In the genomic region with DNA sequence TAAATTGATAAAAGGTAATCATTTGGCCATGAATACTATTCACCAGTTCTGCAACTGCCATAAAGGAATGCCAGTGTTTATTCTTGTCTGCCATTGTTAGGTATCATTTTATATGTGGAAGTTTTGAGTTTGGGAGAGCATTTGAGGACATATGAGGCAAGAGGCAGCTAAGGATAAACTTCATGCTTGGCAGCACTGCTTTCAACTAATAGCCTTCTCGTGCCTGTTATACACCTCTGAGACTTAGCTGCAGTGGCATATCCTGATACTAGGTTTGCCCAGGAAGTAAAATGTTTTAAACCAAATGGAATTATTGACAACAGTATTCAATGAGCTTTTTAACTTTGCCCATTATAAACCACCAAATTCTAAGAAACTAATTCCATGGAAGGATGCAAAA, we compare ENCODE assay signal across 22 cellular contexts.
DNase-seq lines count a peak whose midpoint lies in the region; ATAC-seq and TF ChIP-seq lines count a peak whose summit lies in the region.
"Had no signal": no experiment of that assay in that cellular context is flagged by ENCODE, and none has a peak within 500 bp of the region (broad histone marks: within the 10 kb centered on the region; RNA-seq: fewer than 3 reads in every experiment).

No MANE protein-coding gene starts in this region.

- DNase-seq in esophagus muscularis mucosa (ENCODE audit: extremely low spot score) (no peak), iPS-NIHi7 (ENCODE audit: extremely low spot score) (no peak), activated gamma-delta T cell treated with Interleukin-2 at 50 U/mL for 16 hours (no peak)
- DNase-seq: CD8-positive, alpha-beta memory T cell; DMS 273 treated with DMSO at 0.1 percent for 48 hours; DMS79; EL; GDM1; GOT3; KBM-7; NCI-H1105; NCI-H1436 treated with DMSO at 0.1 percent for 48 hours; NCI-H187 treated with DMSO at 0.1 percent for 48 hours; NCI-H446; NCI-H524 treated with DMSO at 0.1 percent for 48 hours; NCI-H774 had no signal

- no peak overlapping the region for H3K9ac ChIP-seq in BLaER1
- H3K9ac ChIP-seq in BLaER1 treated with 17β-estradiol and CSF1 and Interleukin-3, amounts not matched to agents 10 nM and 100 nM = no peak overlapping the region
- H3K9ac ChIP-seq in parathyroid adenoma = no peak overlapping the region

- ATAC-seq in HG03159 (IDR thresholded peaks at IDR 0.05; ENCODE audit: unreplicated experiment) = no peak
- ATAC-seq: GM12878 had no signal

- H3K4me3 ChIP-seq in BLaER1 = no peak overlapping the region
- H3K4me3 ChIP-seq in BLaER1 treated with 17β-estradiol and CSF1 and Interleukin-3, amounts not matched to agents 10 nM and 100 nM = no peak overlapping the region
- no peak overlapping the region for H3K4me3 ChIP-seq in esophagus muscularis mucosa
- H3K4me3 ChIP-seq in parathyroid adenoma (ENCODE audit: low read depth, low read length) = no peak overlapping the region
- H3K4me3 ChIP-seq: GM12878, SJSA1 had no signal

- peaks cover 44% of the 10 kb centered on the region for H3K4me1 ChIP-seq in BLaER1
- peaks cover 24 to 43% (median 38%) of the 10 kb centered on the region in 10 experiments for H3K4me1 ChIP-seq in BLaER1 treated with 17β-estradiol and CSF1 and Interleukin-3, amounts not matched to agents 10 nM and 100 nM
- peaks cover 46 to 81% (median 72%) of the 10 kb centered on the region in 4 donors for H3K4me1 ChIP-seq in esophagus muscularis mucosa
- H3K4me1 ChIP-seq in parathyroid adenoma = peaks cover 9% of the 10 kb centered on the region
- H3K4me1 ChIP-seq: SJSA1 had no signal

- H3K79me2 ChIP-seq in parathyroid adenoma = no peaks in the 10 kb centered on the region

- H2AFZ ChIP-seq in parathyroid adenoma = no peak overlapping the region

- H3K36me3 ChIP-seq in BLaER1 (no peaks in the 10 kb centered on the region), esophagus muscularis mucosa (no peaks in the 10 kb centered on the region), parathyroid adenoma (ENCODE audit: control insufficient read depth, insufficient read depth, low read length) (no peaks in the 10 kb centered on the region)
- H3K36me3 ChIP-seq in BLaER1 treated with 17β-estradiol and CSF1 and Interleukin-3, amounts not matched to agents 10 nM and 100 nM = no peaks in the 10 kb centered on the region
- H3K36me3 ChIP-seq: SJSA1 had no signal

- intact Hi-C loops in esophagus muscularis mucosa (cut with DNase I) = no loop called here

- no peaks in the 10 kb centered on the region for H4K20me1 ChIP-seq in BLaER1
- no peaks in the 10 kb centered on the region for H4K20me1 ChIP-seq in BLaER1 treated with 17β-estradiol and CSF1 and Interleukin-3, amounts not matched to agents 10 nM and 100 nM

- no peaks in the 10 kb centered on the region for H3K9me3 ChIP-seq in BLaER1
- H3K9me3 ChIP-seq in BLaER1 treated with 17β-estradiol and CSF1 and Interleukin-3, amounts not matched to agents 10 nM and 100 nM (replicated peaks in 1 of 11) = no peaks in the 10 kb centered on the region
- H3K9me3 ChIP-seq in esophagus muscularis mucosa = no peaks in the 10 kb centered on the region
- H3K9me3 ChIP-seq in parathyroid adenoma (ENCODE audit: control insufficient read depth, low read length) = no peaks in the 10 kb centered on the region
- H3K9me3 ChIP-seq: SJSA1 had no signal

- no peak for TF ChIP-seq EP300 in esophagus muscularis mucosa (IDR thresholded peaks at IDR 0.05)

- 27% methylated on average over 1 of the region's 1 CpG for WGBS in esophagus muscularis mucosa

- peak overlapping the region; percentile 78 for H3K4me2 ChIP-seq in BLaER1
- peak overlapping the region in 10 of 11 experiments; percentile 64 to 88 (median 82); a peak in 15 of 22 replicates for H3K4me2 ChIP-seq in BLaER1 treated with 17β-estradiol and CSF1 and Interleukin-3, amounts not matched to agents 10 nM and 100 nM
- H3K4me2 ChIP-seq in parathyroid adenoma (ENCODE audit: low read length) = peak overlapping the region; percentile 47

- H3K27ac ChIP-seq in BLaER1 (no peak overlapping the region), esophagus muscularis mucosa (replicated peaks in 1 of 4) (peak overlapping the region in 3 of 4 donors; percentile 53 to 76 (median 57)), parathyroid adenoma (peak overlapping the region; percentile 56)
- H3K27ac ChIP-seq in BLaER1 treated with 17β-estradiol and CSF1 and Interleukin-3, amounts not matched to agents 10 nM and 100 nM = no peak overlapping the region
- H3K27ac ChIP-seq: SJSA1 had no signal

- no peak for TF ChIP-seq CTCF in esophagus muscularis mucosa (IDR thresholded peaks at IDR 0.05)
- TF ChIP-seq CTCF in parathyroid adenoma (IDR thresholded peaks at IDR 0.05) = no peak

- no peak for TF ChIP-seq POLR2A in esophagus muscularis mucosa (IDR thresholded peaks at IDR 0.05; ENCODE audit: low read depth)

- H3K27me3 ChIP-seq in BLaER1 (no peaks in the 10 kb centered on the region), esophagus muscularis mucosa (no peaks in the 10 kb centered on the region), parathyroid adenoma (ENCODE audit: control insufficient read depth, insufficient read depth, low read length) (no peaks in the 10 kb centered on the region)
- no peaks in the 10 kb centered on the region for H3K27me3 ChIP-seq in BLaER1 treated with 17β-estradiol and CSF1 and Interleukin-3, amounts not matched to agents 10 nM and 100 nM
- H3K27me3 ChIP-seq: SJSA1 had no signal

Comparison
In these comparisons a context has a peak if more than half of its experiments do, and no peak if none do; other contexts are left out.
1. H3K27ac ChIP-seq: peak in esophagus muscularis mucosa (3 of 4) and parathyroid adenoma (single experiment); none in BLaER1 (single experiment) and BLaER1 treated with 17β-estradiol and CSF1 and Interleukin-3, amounts not matched to agents 10 nM and 100 nM (0 of 11).
2. Peak in every context shown above with its lines, with median percentiles within 50 percentile points of each other: H3K4me2 ChIP-seq.